In genomic region chr6:27864906-27865883, GRCh38 we compare ENCODE assay signal across 8 cellular contexts. TPM values are rescaled to one million over a fixed set of nuclear protein-coding genes. Genes with fewer than 3 reads are reported as not detected.
DNase-seq lines count a peak whose midpoint lies in the region; ATAC-seq, FAIRE-seq and TF ChIP-seq lines count a peak whose summit lies in the region.

No MANE protein-coding gene starts in this region.

- peak overlapping the region; percentile 92 for H3K4me2 ChIP-seq in keratinocyte (ENCODE audit: control insufficient read depth, extremely low read depth, insufficient read depth, low read depth, low read length)

- peak overlapping the region; percentile 93 for H3K27ac ChIP-seq in keratinocyte (ENCODE audit: control insufficient read depth, insufficient read depth, low read length)

- DNase-seq in AG09309 (ENCODE audit: low read depth) (peak; percentile 94), NCI-H2171 treated with DMSO at 0.1 percent for 48 hours (lab: John Stamatoyannopoulos, UW) (peak; percentile 97), cerebellar cortex (ENCODE audit: low spot score) (peak; percentile 95), keratinocyte (ENCODE audit: low read depth, low spot score) (peak; percentile 91)
- peak; percentile 43 for DNase-seq in stimulated activated CD4-positive, alpha-beta T cell treated with anti-CD3 and anti-CD28 coated beads, Interleukin-12 subunit alpha, Interleukin-12 subunit beta, amount 100 ng/mL, for 4 hours

- H3K9me1 ChIP-seq in keratinocyte (ENCODE audit: control insufficient read depth, extremely low read depth, insufficient read depth, low read length), result no peaks in the 10 kb centered on the region

- H3K4me3 ChIP-seq in AG09309 (ENCODE audit: control insufficient read depth, low read depth, low read length) (peak overlapping the region; percentile 70), WI38 (ENCODE audit: low read depth, low read length) (peak overlapping the region; percentile 66), keratinocyte (ENCODE audit: control insufficient read depth in 2 of 3, extremely low read depth in 1 of 3, insufficient read depth in 2 of 3, low read depth in 1 of 3, low read length in 3 of 3) (peak overlapping the region; percentile 58 to 82 (median 80))

- dilution Hi-C loops in keratinocyte (cut with MboI; ENCODE audit: extremely low pct_ligation_motif_present, low sequenced_read_pairs), result no loop called here

- H3K79me2 ChIP-seq in keratinocyte (ENCODE audit: control insufficient read depth, insufficient read depth, low read length), result no peaks in the 10 kb centered on the region

- ATAC-seq in GM18909 (IDR thresholded peaks at IDR 0.05; ENCODE audit: poor library complexity, unreplicated experiment), result peak; percentile 65
- peak; percentile 49 for ATAC-seq in HG03139 (IDR thresholded peaks at IDR 0.05; ENCODE audit: unreplicated experiment)

- no peaks in the 10 kb centered on the region for H3K9me3 ChIP-seq in keratinocyte (ENCODE audit: control insufficient read depth, low read depth, low read length)

- TF ChIP-seq CTCF in AG09309 (IDR thresholded peaks at IDR 0.05; ENCODE audit: control insufficient read depth, insufficient read depth, low read depth, low read length, missing control alignments) (no peak), WI38 (IDR thresholded peaks at IDR 0.05; ENCODE audit: low read depth, low read length) (no peak), keratinocyte (optimal IDR thresholded peaks at IDR 0.05 in 1 of 3, IDR thresholded peaks at IDR 0.05 in 1 of 3, conservative IDR thresholded peaks at IDR 0.05 in 1 of 3; ENCODE audit: extremely low read depth in 1 of 3, insufficient read depth in 2 of 3, low read length in 3 of 3) (no peak)

- peak overlapping the region; percentile 91 for H3K9ac ChIP-seq in keratinocyte (ENCODE audit: control insufficient read depth, extremely low read depth, insufficient read depth, low read length)

- peak; percentile 77 for FAIRE-seq in keratinocyte (lab: Jason Lieb, UNC)

- H3K4me1 ChIP-seq in keratinocyte (ENCODE audit: control insufficient read depth, extremely low read depth, insufficient read depth, low read length), result peaks cover 18% of the 10 kb centered on the region

- H2AFZ ChIP-seq in keratinocyte (ENCODE audit: control insufficient read depth, low read length), result peak overlapping the region; percentile 85

- H3K36me3 ChIP-seq in keratinocyte (ENCODE audit: control insufficient read depth in 2 of 2, extremely low read depth in 1 of 2, insufficient read depth in 2 of 2, low read length in 2 of 2), result no peaks in the 10 kb centered on the region

- H3K27me3 ChIP-seq in keratinocyte (ENCODE audit: control insufficient read depth, extremely low read depth, insufficient read depth, low read length), result no peaks in the 10 kb centered on the region

- H4K20me1 ChIP-seq in keratinocyte (ENCODE audit: control insufficient read depth, extremely low read depth, insufficient read depth, low read length), result no peaks in the 10 kb centered on the region

RNA-seq across cellular contexts. Expression of gene OR2B2, which starts 47.0 kb away (rescaled TPM):
- polyA plus RNA-seq in keratinocyte, result not detected in 3 replicates
- not detected for polyA plus RNA-seq in keratinocyte (2011; ENCODE audit: low read depth)
- not detected in 2 replicates for polyA plus RNA-seq in keratinocyte (2011; cell fraction: cytosol; rRNA removed)
- polyA plus RNA-seq in keratinocyte (2011; cell fraction: nucleus; rRNA removed), result not detected in 2 replicates
- not detected in 2 replicates for polyA plus RNA-seq in keratinocyte (2012; ENCODE audit: low replicate concordance)
- not detected in 3 replicates for polyA minus RNA-seq in keratinocyte
- polyA minus RNA-seq in keratinocyte (2011; cell fraction: cytosol; rRNA and poly(A)+ RNA removed), result not detected
- not detected in 2 replicates for polyA minus RNA-seq in keratinocyte (2011; cell fraction: nucleus; rRNA and poly(A)+ RNA removed)

Comparison
In these comparisons a context has a peak if more than half of its experiments do, and no peak if none do; other contexts are left out.
1. Peak in every context shown above with its lines: DNase-seq, ATAC-seq, H3K4me3 ChIP-seq and H3K27ac ChIP-seq.
2. DNase-seq: peak in every context shown above with its lines; median percentile 97 in NCI-H2171 treated with DMSO at 0.1 percent for 48 hours; 95 in cerebellar cortex; 94 in AG09309; 91 in keratinocyte; 43 in stimulated activated CD4-positive, alpha-beta T cell treated with anti-CD3 and anti-CD28 coated beads, Interleukin-12 subunit alpha, Interleukin-12 subunit beta, amount 100 ng/mL, for 4 hours.